In the genomic region with DNA sequence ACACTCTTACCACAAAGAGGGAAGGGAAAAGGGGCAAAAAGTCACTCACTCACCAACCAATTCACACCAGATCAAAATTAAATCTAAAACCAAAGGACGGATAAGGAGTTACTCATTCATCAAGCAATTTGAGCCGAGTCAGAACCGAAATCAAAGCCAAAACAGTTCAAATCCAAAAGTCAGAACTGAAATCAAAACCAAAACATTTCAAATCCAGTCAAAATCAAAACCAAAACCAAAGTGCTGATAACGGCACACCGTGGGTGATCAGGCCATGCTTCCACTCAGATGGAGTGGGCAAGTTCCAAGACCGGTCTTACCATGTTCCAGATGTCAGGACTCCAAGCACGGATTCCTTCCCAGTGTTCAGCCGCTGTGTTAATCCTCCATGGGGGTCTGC, we compare ENCODE assay signal across 19 cellular contexts.
DNase-seq lines count a peak whose midpoint lies in the region; ATAC-seq lines count a peak whose summit lies in the region.
"Had no signal": no experiment of that assay in that cellular context is flagged by ENCODE, and none has a peak within 500 bp of the region (broad histone marks: within the 10 kb centered on the region; RNA-seq: fewer than 3 reads in every experiment).

No MANE protein-coding gene starts in this region.

- peak overlapping the region in 1 of 3 donors; percentile 40 for H3K9ac ChIP-seq in skeletal muscle tissue (ENCODE audit: low read depth in 1 of 3, low read length in 3 of 3)

- peaks cover 7% of the 10 kb centered on the region for H3K4me1 Mint-ChIP-seq in activated T-cell treated with anti-CD3 and anti-CD28 coated beads, Interleukin-2, amount 50 U/mL, for 24 hours (ENCODE audit: low read depth)
- H3K4me1 Mint-ChIP-seq in activated T-helper 1 cell treated with anti-CD3 and anti-CD28 coated beads, Interleukin-12 subunit alpha, Interleukin-12 subunit beta, Interleukin-2, Interleukin-4 antibody, amounts not matched to agents 30 ng/mL and 10 ng/mL and 1 ng/mL, durations not matched to agents 14 hours and 24 hours and 36 hours (ENCODE audit: low read depth), result peaks cover 14% of the 10 kb centered on the region

- no peak for DNase-seq in activated T-cell treated with anti-CD3 and anti-CD28 coated beads, Interleukin-2, amount 50 U/mL, for 24 hours
- DNase-seq in activated T-cell treated with anti-CD3 and anti-CD28 coated beads, Interleukin-2, amount 50 U/mL, for 48 hours, result no peak
- DNase-seq in activated T-helper 1 cell treated with anti-CD3 and anti-CD28 coated beads, Interleukin-12 subunit alpha, Interleukin-12 subunit beta, Interleukin-2, Interleukin-4 antibody, amounts not matched to agents 30 ng/mL and 10 ng/mL and 1 ng/mL, durations not matched to agents 14 hours and 24 hours and 36 hours (ENCODE audit: low spot score), result no peak
- DNase-seq in germinal center (ENCODE audit: low spot score), result no peak
- DNase-seq: DMS 273 treated with DMSO at 0.1 percent for 48 hours, dorsolateral prefrontal cortex, esophagus squamous epithelium, kidney glomerular epithelial cell, NCI-H1930, NCI-H510A, T1000 had no signal

- intact Hi-C loops in activated T-helper 1 cell treated with anti-CD3 and anti-CD28 coated beads, Interleukin-12 subunit alpha, Interleukin-12 subunit beta, Interleukin-2, Interleukin-4 antibody, amounts not matched to agents 30 ng/mL and 10 ng/mL and 1 ng/mL, durations not matched to agents 14 hours and 24 hours and 36 hours (cut with micrococcal nuclease), result no loop called here

- H3K4me1 ChIP-seq in skeletal muscle tissue (ENCODE audit: control insufficient read depth in 3 of 3, insufficient read depth in 3 of 3, low read length in 3 of 3), result peaks cover 24 to 35% (median 27%) of the 10 kb centered on the region in 3 donors
- H3K4me1 ChIP-seq: breast epithelium, SJSA1 had no signal

- no peaks in the 10 kb centered on the region for H3K9me3 Mint-ChIP-seq in activated T-cell treated with anti-CD3 and anti-CD28 coated beads, Interleukin-2, amount 50 U/mL, for 24 hours
- H3K9me3 Mint-ChIP-seq in activated T-helper 1 cell treated with anti-CD3 and anti-CD28 coated beads, Interleukin-12 subunit alpha, Interleukin-12 subunit beta, Interleukin-2, Interleukin-4 antibody, amounts not matched to agents 30 ng/mL and 10 ng/mL and 1 ng/mL, durations not matched to agents 14 hours and 24 hours and 36 hours, result no peaks in the 10 kb centered on the region
- H3K9me3 Mint-ChIP-seq: stimulated activated naive CD8-positive, alpha-beta T cell treated with anti-CD3 and anti-CD28 coated beads, Interleukin-15, Interleukin-2, amounts not matched to agents 100 ng/mL and 50 ng/mL, for 24 hours had no signal

- H3K4me3 Mint-ChIP-seq in activated T-cell treated with anti-CD3 and anti-CD28 coated beads, Interleukin-2, amount 50 U/mL, for 24 hours, result no peak overlapping the region
- peak overlapping the region; percentile 20 for H3K4me3 Mint-ChIP-seq in activated T-helper 1 cell treated with anti-CD3 and anti-CD28 coated beads, Interleukin-12 subunit alpha, Interleukin-12 subunit beta, Interleukin-2, Interleukin-4 antibody, amounts not matched to agents 30 ng/mL and 10 ng/mL and 1 ng/mL, durations not matched to agents 14 hours and 24 hours and 36 hours
- H3K4me3 Mint-ChIP-seq: activated naive CD8-positive, alpha-beta T cell; stimulated activated naive CD8-positive, alpha-beta T cell treated with anti-CD3 and anti-CD28 coated beads, Interleukin-15, Interleukin-2, amounts not matched to agents 100 ng/mL and 50 ng/mL, for 24 hours had no signal

- H3K4me3 ChIP-seq in skeletal muscle tissue (ENCODE audit: low read length in 3 of 3), result peak overlapping the region; percentile 4 to 55 (median 44)
- H3K4me3 ChIP-seq: dorsolateral prefrontal cortex, esophagus squamous epithelium, SJSA1 had no signal

- ATAC-seq in HG02938 (IDR thresholded peaks at IDR 0.05; ENCODE audit: unreplicated experiment) (peak; percentile 40), GM18502 (IDR thresholded peaks at IDR 0.05; ENCODE audit: poor library complexity, unreplicated experiment) (no peak), GM21723 (IDR thresholded peaks at IDR 0.05; ENCODE audit: unreplicated experiment) (no peak)

- H3K36me3 ChIP-seq in skeletal muscle tissue (ENCODE audit: control insufficient read depth in 3 of 3, insufficient read depth in 3 of 3, low read length in 3 of 3), result no peaks in the 10 kb centered on the region
- H3K36me3 ChIP-seq: breast epithelium, esophagus squamous epithelium, SJSA1 had no signal

- H3K9me3 ChIP-seq in skeletal muscle tissue (ENCODE audit: control insufficient read depth in 3 of 3, low read length in 3 of 3), result no peaks in the 10 kb centered on the region
- H3K9me3 ChIP-seq: breast epithelium, SJSA1 had no signal

- H3K27me3 ChIP-seq in skeletal muscle tissue (ENCODE audit: control insufficient read depth in 3 of 3, insufficient read depth in 3 of 3, low read length in 3 of 3), result no peaks in the 10 kb centered on the region
- H3K27me3 ChIP-seq: breast epithelium, dorsolateral prefrontal cortex, SJSA1 had no signal

- peak overlapping the region; percentile 8 for H3K27ac Mint-ChIP-seq in activated T-cell treated with anti-CD3 and anti-CD28 coated beads, Interleukin-2, amount 50 U/mL, for 24 hours
- H3K27ac Mint-ChIP-seq in activated T-helper 1 cell treated with anti-CD3 and anti-CD28 coated beads, Interleukin-12 subunit alpha, Interleukin-12 subunit beta, Interleukin-2, Interleukin-4 antibody, amounts not matched to agents 30 ng/mL and 10 ng/mL and 1 ng/mL, durations not matched to agents 14 hours and 24 hours and 36 hours, result peak overlapping the region; percentile 40
- H3K27ac Mint-ChIP-seq: activated naive CD8-positive, alpha-beta T cell; stimulated activated naive CD8-positive, alpha-beta T cell treated with anti-CD3 and anti-CD28 coated beads, Interleukin-15, Interleukin-2, amounts not matched to agents 100 ng/mL and 50 ng/mL, for 24 hours had no signal

- H3K27ac ChIP-seq in skeletal muscle tissue (ENCODE audit: low read depth, low read length), result peak overlapping the region; percentile 61
- H3K27ac ChIP-seq: breast epithelium, dorsolateral prefrontal cortex, esophagus squamous epithelium, SJSA1 had no signal

- peaks cover 9% of the 10 kb centered on the region for H3K27me3 Mint-ChIP-seq in activated T-cell treated with anti-CD3 and anti-CD28 coated beads, Interleukin-2, amount 50 U/mL, for 24 hours
- H3K27me3 Mint-ChIP-seq in activated T-helper 1 cell treated with anti-CD3 and anti-CD28 coated beads, Interleukin-12 subunit alpha, Interleukin-12 subunit beta, Interleukin-2, Interleukin-4 antibody, amounts not matched to agents 30 ng/mL and 10 ng/mL and 1 ng/mL, durations not matched to agents 14 hours and 24 hours and 36 hours (ENCODE audit: insufficient read depth), result peaks cover 5% of the 10 kb centered on the region
- H3K27me3 Mint-ChIP-seq: activated naive CD8-positive, alpha-beta T cell had no signal

- no peaks in the 10 kb centered on the region for H3K36me3 Mint-ChIP-seq in activated T-cell treated with anti-CD3 and anti-CD28 coated beads, Interleukin-2, amount 50 U/mL, for 24 hours (ENCODE audit: low read depth)
- peaks cover 2% of the 10 kb centered on the region for H3K36me3 Mint-ChIP-seq in activated T-helper 1 cell treated with anti-CD3 and anti-CD28 coated beads, Interleukin-12 subunit alpha, Interleukin-12 subunit beta, Interleukin-2, Interleukin-4 antibody, amounts not matched to agents 30 ng/mL and 10 ng/mL and 1 ng/mL, durations not matched to agents 14 hours and 24 hours and 36 hours (ENCODE audit: low read depth)
- H3K36me3 Mint-ChIP-seq: activated naive CD8-positive, alpha-beta T cell had no signal
